Comparison of ENCODE assay signal across 24 cellular contexts in the genomic region with DNA sequence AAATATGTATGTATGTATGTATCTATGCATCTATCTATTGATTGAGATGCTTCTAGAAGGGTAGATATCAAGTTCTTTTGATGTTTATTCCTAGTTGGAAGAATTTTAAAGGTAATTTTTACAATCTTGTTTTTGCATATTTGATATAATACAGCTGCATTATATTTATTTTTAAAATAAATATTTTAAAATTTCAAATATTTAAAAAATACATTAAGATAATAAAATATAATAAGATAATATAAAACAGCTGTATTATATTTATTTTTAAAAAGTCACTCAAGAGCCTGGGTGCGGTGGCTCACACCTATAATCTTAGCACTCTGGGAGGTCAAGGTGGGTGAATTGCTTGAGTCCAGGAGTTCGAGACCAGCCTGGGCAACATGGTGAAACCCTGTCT.
"Had no signal": no experiment of that assay in that cellular context is flagged by ENCODE, and none has a peak within 500 bp of the region (broad histone marks: within the 10 kb centered on the region; RNA-seq: fewer than 3 reads in every experiment).

No MANE protein-coding gene starts in this region.

- H3K9me3 ChIP-seq: MG63, SK-N-SH had no signal

- H3K27ac ChIP-seq: RWPE1 had no signal

- H3K4me3 ChIP-seq: MG63 had no signal

- H3K36me3 ChIP-seq: MG63 had no signal

- DNase-seq: IMR-90, Karpas-422, KG1, MG63, NCI-H1092, NCI-H1105 treated with DMSO at 0.1 percent for 48 hours, NCI-H1417 treated with DMSO at 0.1 percent for 48 hours, NCI-H146, NCI-H1694 treated with DMSO at 0.1 percent for 48 hours, NCI-H1930, NCI-H2081, NCI-H2171, NCI-H226, NCI-H446, NCI-H510A, NCI-H524 treated with DMSO at 0.1 percent for 48 hours, NCI-H69, NCI-H774, SHP77, SK-N-SH, SW 1271, T-cell had no signal

- H3K27me3 ChIP-seq: MG63 had no signal

- FAIRE-seq: HepG2 had no signal

- ATAC-seq: HepG2, T-cell had no signal
